12 cellular contexts compared by ENCODE assay signal in genomic region chr10:124704428-124704805, GRCh38. TPM values are rescaled to one million over a fixed set of nuclear protein-coding genes. Genes with fewer than 3 reads are reported as not detected.
DNase-seq lines count a peak whose midpoint lies in the region; ATAC-seq and TF ChIP-seq lines count a peak whose summit lies in the region.
"Had no signal": no experiment of that assay in that cellular context is flagged by ENCODE, and none has a peak within 500 bp of the region (broad histone marks: within the 10 kb centered on the region; RNA-seq: fewer than 3 reads in every experiment).

No MANE protein-coding gene starts in this region.

- H3K14ac ChIP-seq in H9 (ENCODE audit: insufficient read depth, low read length), result no peak overlapping the region

- no peak overlapping the region for H3T11ph ChIP-seq in H9 (ENCODE audit: low read length)

- H3K79me2 ChIP-seq in H9 (ENCODE audit: insufficient read depth, low read length) (no peaks in the 10 kb centered on the region), osteoblast (ENCODE audit: insufficient read depth, low read length) (no peaks in the 10 kb centered on the region)

- no peaks in the 10 kb centered on the region for H3K27me3 Mint-ChIP-seq in H9 (ENCODE audit: low read depth)

- DNase-seq in Ammon's horn (ENCODE audit: low spot score), result peak; percentile 28
- DNase-seq in H9, result no peak
- DNase-seq in dorsolateral prefrontal cortex, result peak in 1 of 10 donors; percentile 40
- DNase-seq in osteoblast (ENCODE audit: insufficient read length, low spot score, missing footprints), result peak; percentile 36
- no peak for DNase-seq in middle frontal gyrus (ENCODE audit: extremely low spot score, low spot score)
- DNase-seq in NCI-H82 (lab: John Stamatoyannopoulos, UW), result no peak
- DNase-seq: activated CD4-positive, alpha-beta T cell treated with anti-CD3 and anti-CD28 coated beads, Interleukin-2, amount 50 U/mL, for 4 hours; Kasumi-1; stimulated activated naive CD4-positive, alpha-beta T cell treated with Interleukin-2 at 50 U/mL for 16 hours had no signal

- no peak overlapping the region for H3K9ac ChIP-seq in H9 (ENCODE audit: extremely low read depth, insufficient read length, low read length)

- H3K27ac Mint-ChIP-seq in H9, result peak overlapping the region in 2 of 3 experiments; percentile 42 to 53; a peak in 2 of 7 replicates

- TF ChIP-seq CTCF in H9 (conservative IDR thresholded peaks at IDR 0.05), result no peak
- TF ChIP-seq CTCF in dorsolateral prefrontal cortex (IDR thresholded peaks at IDR 0.05 in 54 of 56, conservative IDR thresholded peaks at IDR 0.05 in 2 of 56; ENCODE audit: low read depth in 1 of 56, partially characterized antibody in 56 of 56), result no peak
- TF ChIP-seq CTCF in osteoblast (IDR thresholded peaks at IDR 0.05; ENCODE audit: extremely low read depth, low read depth, low read length), result no peak

- H3K23me2 ChIP-seq in H9 (ENCODE audit: insufficient read length, low read depth, low read length, poor library complexity, severe bottlenecking), result no peaks in the 10 kb centered on the region

- H3K27me3 ChIP-seq in H9 (ENCODE audit: insufficient read depth, low read length) (no peaks in the 10 kb centered on the region), dorsolateral prefrontal cortex (no peaks in the 10 kb centered on the region), osteoblast (ENCODE audit: insufficient read depth, low read length) (no peaks in the 10 kb centered on the region)

- no peak overlapping the region for H4K5ac ChIP-seq in H9 (ENCODE audit: insufficient read length, low read depth, low read length)

- no CpG with 5 or more reads among the region's 4 CpGs for WGBS in H9 (ENCODE audit: extremely low coverage, insufficient read length, low lambda C conversion rate)

- H3K9me3 Mint-ChIP-seq in H9, result no peaks in the 10 kb centered on the region

- H3K4ac ChIP-seq in H9 (ENCODE audit: low read depth, low read length), result no peak overlapping the region

- H4K91ac ChIP-seq in H9 (ENCODE audit: insufficient read length, low read depth, low read length), result no peak overlapping the region

- H3K4me2 ChIP-seq in H9 (ENCODE audit: insufficient read depth, insufficient read length, low read length) (no peak overlapping the region), osteoblast (ENCODE audit: insufficient read depth, low read length) (no peak overlapping the region)

- H2AFZ ChIP-seq in H9 (ENCODE audit: low read length) (no peak overlapping the region), osteoblast (ENCODE audit: low read length) (no peak overlapping the region)

- no peak overlapping the region for H2BK20ac ChIP-seq in H9 (ENCODE audit: low read depth, low read length, poor library complexity, severe bottlenecking)

- H3K27ac ChIP-seq in H9 (ENCODE audit: insufficient read length, low read depth, low read length) (no peak overlapping the region), dorsolateral prefrontal cortex (peak overlapping the region; percentile 72 to 100 (median 97)), osteoblast (ENCODE audit: low read depth, low read length) (no peak overlapping the region)

- intact Hi-C loops in dorsolateral prefrontal cortex (cut with DNase I), result loop anchor here in 1 of 2 donors (5.0 kb wide), 1 partner anchor 57 kb away; no protein-coding TSS in a partner anchor

- peaks cover 6% of the 10 kb centered on the region for H3K36me3 ChIP-seq in osteoblast (ENCODE audit: insufficient read depth, low read length)

- peak overlapping the region in 35 of 59 donors; percentile 1 to 55 (median 23) for H3K4me3 ChIP-seq in dorsolateral prefrontal cortex
- H3K4me3 ChIP-seq in osteoblast (ENCODE audit: insufficient read depth, low read length), result no peak overlapping the region

- no peak overlapping the region for H3K18ac ChIP-seq in H9 (ENCODE audit: insufficient read length, low read depth, low read length)

- H2BK12ac ChIP-seq in H9 (ENCODE audit: insufficient read length, low read depth, low read length), result no peak overlapping the region

- H3K9me3 ChIP-seq in H9 (ENCODE audit: control insufficient read depth, low read depth, low read length) (no peaks in the 10 kb centered on the region), osteoblast (ENCODE audit: low read depth, low read length) (no peaks in the 10 kb centered on the region)

- H3K23ac ChIP-seq in H9 (ENCODE audit: insufficient read length, low read depth, low read length), result no peak overlapping the region

- peaks cover 24 to 32% of the 10 kb centered on the region in 2 experiments for H3K4me1 Mint-ChIP-seq in H9

- H2BK5ac ChIP-seq in H9 (ENCODE audit: insufficient read length, low read length), result no peak overlapping the region

- no peak overlapping the region for H3K4me3 Mint-ChIP-seq in H9

- H2AK5ac ChIP-seq in H9 (ENCODE audit: insufficient read length, low read length), result no peak overlapping the region

- H4K8ac ChIP-seq in H9 (replicated peaks; ENCODE audit: insufficient read length, low read depth, low read length), result no peak overlapping the region

- H3K56ac ChIP-seq in H9 (ENCODE audit: insufficient read length, low read depth, low read length), result no peak overlapping the region

- ATAC-seq in HG03159 (IDR thresholded peaks at IDR 0.05; ENCODE audit: unreplicated experiment), result no peak
- ATAC-seq in HG03175 (IDR thresholded peaks at IDR 0.05; ENCODE audit: unreplicated experiment), result no peak
- ATAC-seq: HCT116 had no signal

- H3K4me1 ChIP-seq in H9 (ENCODE audit: insufficient read depth, low read length) (peaks cover 8% of the 10 kb centered on the region; the same call in 1 of the 2 replicates), osteoblast (ENCODE audit: insufficient read depth, low read length) (peaks cover 19% of the 10 kb centered on the region)

- H4K20me1 ChIP-seq in H9 (ENCODE audit: control insufficient read depth, insufficient read depth, insufficient read length) (no peaks in the 10 kb centered on the region), osteoblast (ENCODE audit: insufficient read depth, low read length) (peaks cover 14% of the 10 kb centered on the region)

- H2BK15ac ChIP-seq in H9 (ENCODE audit: low read depth, low read length), result no peak overlapping the region

- no peaks in the 10 kb centered on the region for H3K79me1 ChIP-seq in H9 (ENCODE audit: insufficient read depth, low read depth, low read length, poor library complexity, severe bottlenecking)

- no peak overlapping the region for H2BK120ac ChIP-seq in H9 (ENCODE audit: low read depth, low read length, poor library complexity, severe bottlenecking)

- H3K36me3 Mint-ChIP-seq in H9 (ENCODE audit: insufficient read depth in 1 of 3, low read depth in 3 of 3), result peaks cover 13 to 18% (median 13%) of the 10 kb centered on the region in 3 experiments; a peak in 6 of 7 replicates

RNA-seq across cellular contexts. Expression of gene FAM53B, which starts 39.8 kb away (rescaled TPM):
- 10.6 and 11.5 TPM in 2 replicates for total RNA-seq in H9 (2021)
- 100 to 1,000 TPM in 2 of 120 experiments, 10 to 100 TPM in 118; 30.6 to 142 (median 58.2) TPM for total RNA-seq in dorsolateral prefrontal cortex
- total RNA-seq in osteoblast, result 12.1 and 12.7 TPM in 2 replicates

Comparison
In these comparisons a context has a peak if more than half of its experiments do, and no peak if none do; other contexts are left out.
1. DNase-seq: peak in Ammon's horn (single experiment) and osteoblast (single experiment); none in H9 (single experiment), middle frontal gyrus (single experiment) and NCI-H82 (single experiment).
2. H3K27ac ChIP-seq: peak in dorsolateral prefrontal cortex (59 of 59); none in H9 (single experiment) and osteoblast (single experiment).